In the genomic region with DNA sequence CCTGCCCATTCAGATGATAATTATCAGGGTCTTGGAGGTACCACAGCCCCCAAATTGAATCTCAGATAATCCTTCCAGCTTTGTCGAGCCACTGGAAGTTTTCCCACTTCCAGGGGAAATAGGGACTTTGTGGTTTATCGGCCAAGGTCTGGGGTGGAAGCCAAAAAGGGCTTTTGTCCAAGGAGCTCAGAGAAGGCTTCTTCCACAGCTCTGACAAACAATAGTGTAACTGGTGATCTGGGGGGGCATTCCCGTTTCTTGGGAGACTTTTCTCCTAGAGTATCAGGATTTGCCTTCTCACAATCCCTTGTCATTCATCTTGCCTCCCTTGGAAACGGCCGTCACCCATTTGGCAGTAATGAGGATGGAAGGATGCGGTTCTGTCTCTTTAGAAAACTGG, we compare ENCODE assay signal across 17 cellular contexts.
"Had no signal": no experiment of that assay in that cellular context is flagged by ENCODE, and none has a peak within 500 bp of the region (broad histone marks: within the 10 kb centered on the region; RNA-seq: fewer than 3 reads in every experiment).

No MANE protein-coding gene starts in this region.

- H3K4me3 ChIP-seq: breast epithelium, gastrocnemius medialis, lung, right lobe of liver had no signal

- H3K9me3 ChIP-seq: breast epithelium, gastrocnemius medialis, right lobe of liver had no signal

- ATAC-seq: activated CD8-positive, alpha-beta T cell treated with anti-CD3 and anti-CD28 coated beads, Interleukin-2, amount 10 ng/mL, durations not matched to agents 7 days and 5 days; gastrocnemius medialis; natural killer cell treated with Interleukin-12 subunit alpha and Interleukin-12 subunit beta and Interleukin-15 and Interleukin-18, amount 100 ng/mL, for 72 hours; right lobe of liver; T-helper 17 cell had no signal

- H3K36me3 Mint-ChIP-seq: natural killer cell treated with Interleukin-12 subunit alpha and Interleukin-12 subunit beta and Interleukin-15 and Interleukin-18, amount 100 ng/mL, for 72 hours had no signal

- H3K27me3 Mint-ChIP-seq: type B pancreatic cell had no signal

- H3K4me1 ChIP-seq: breast epithelium, right lobe of liver had no signal

- H3K9me3 Mint-ChIP-seq: activated T-helper 2 cell treated with anti-CD3 and anti-CD28 coated beads, Interferon-gamma antibody, Interleukin-2, Interleukin-4, amounts not matched to agents 10 μg/mL and 5 μg/mL and 100 μg/mL, durations not matched to agents 14 hours and 24 hours and 36 hours; natural killer cell treated with Interleukin-12 subunit alpha and Interleukin-12 subunit beta and Interleukin-15 and Interleukin-18, amount 100 ng/mL, for 72 hours; type B pancreatic cell had no signal

- H3K79me2 ChIP-seq: parathyroid adenoma had no signal

- H2AFZ ChIP-seq: parathyroid adenoma had no signal

- H3K27ac Mint-ChIP-seq: activated CD8-positive, alpha-beta T cell treated with anti-CD3 and anti-CD28 coated beads, Interleukin-2, amount 10 ng/mL, durations not matched to agents 7 days and 5 days; activated T-helper 2 cell treated with anti-CD3 and anti-CD28 coated beads, Interferon-gamma antibody, Interleukin-2, Interleukin-4, amounts not matched to agents 10 μg/mL and 5 μg/mL and 100 μg/mL, durations not matched to agents 14 hours and 24 hours and 36 hours; natural killer cell treated with Interleukin-12 subunit alpha and Interleukin-12 subunit beta and Interleukin-15 and Interleukin-18, amount 100 ng/mL, for 72 hours; T-helper 17 cell; type B pancreatic cell; WTC11 had no signal

- H3K9ac ChIP-seq: parathyroid adenoma had no signal

- H3K27me3 ChIP-seq: breast epithelium, gastrocnemius medialis, right lobe of liver had no signal

- DNase-seq: activated CD4-positive, alpha-beta T cell treated with anti-CD3 and anti-CD28 coated beads for 48 hours; activated CD8-positive, alpha-beta T cell treated with anti-CD3 and anti-CD28 coated beads, Interleukin-2, amount 10 ng/mL, durations not matched to agents 7 days and 5 days; activated naive CD4-positive, alpha-beta T cell treated with anti-CD3 and anti-CD28 coated beads, Interleukin-2, amount 50 U/mL, for 16 hours; activated T-cell treated with anti-CD3 and anti-CD28 coated beads for 4 hours; amniotic stem cell; gastrocnemius medialis; right lobe of liver; stimulated activated CD4-positive, alpha-beta T cell treated with anti-CD3 and anti-CD28 coated beads, Interleukin-2, amount 100 ng/mL, for 24 hours; stimulated activated naive CD4-positive, alpha-beta T cell; T-helper 17 cell had no signal

- H3K36me3 ChIP-seq: breast epithelium, gastrocnemius medialis, right lobe of liver had no signal

- H3K4me1 Mint-ChIP-seq: T-helper 17 cell had no signal

- H3K27ac ChIP-seq: breast epithelium, gastrocnemius medialis, parathyroid adenoma, right lobe of liver had no signal

- H3K4me3 Mint-ChIP-seq: activated CD8-positive, alpha-beta T cell treated with anti-CD3 and anti-CD28 coated beads, Interleukin-2, amount 10 ng/mL, durations not matched to agents 7 days and 5 days; natural killer cell treated with Interleukin-12 subunit alpha and Interleukin-12 subunit beta and Interleukin-15 and Interleukin-18, amount 100 ng/mL, for 72 hours; T-helper 17 cell; type B pancreatic cell; WTC11 had no signal
